Comparison of ENCODE assay signal across 1 cellular context in the genomic region with DNA sequence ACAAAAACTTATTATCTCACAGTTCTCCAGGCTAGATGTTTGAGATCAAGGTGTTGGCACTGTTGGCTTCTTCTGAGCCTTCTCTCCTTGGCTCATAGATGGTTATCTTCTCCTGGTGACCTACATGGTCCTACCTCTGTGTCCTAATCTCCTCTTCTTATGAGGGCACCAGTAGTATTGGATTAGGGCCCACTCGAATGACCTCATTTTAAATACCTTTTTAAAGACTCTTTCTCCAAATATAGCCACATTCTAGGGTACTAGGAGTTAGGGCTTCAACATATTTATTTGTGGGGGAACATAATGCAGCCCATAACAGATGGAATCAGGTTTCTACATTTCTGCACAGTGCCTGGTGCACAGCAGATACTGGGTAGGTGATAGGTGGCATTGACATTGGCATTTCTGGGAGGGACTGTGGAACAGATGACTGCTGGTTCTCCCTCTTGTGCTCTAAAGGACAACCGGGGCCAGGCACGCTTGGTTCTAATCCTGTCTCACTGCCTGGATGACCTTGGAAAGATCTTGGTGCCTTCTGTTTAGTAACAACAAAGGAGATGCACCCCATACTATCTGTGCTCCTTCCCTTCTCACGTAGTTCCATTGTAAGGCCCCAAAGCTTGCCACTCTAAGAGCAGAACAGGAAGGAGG.
TF ChIP-seq lines count a peak whose summit lies in the region.

No MANE protein-coding gene starts in this region.

TF ChIP-seq in HepG2, 621 proteins besides CTCF, POLR2A, EP300 and RAD21 (continued from another document):
- TF ChIP-seq, protein P1, sequence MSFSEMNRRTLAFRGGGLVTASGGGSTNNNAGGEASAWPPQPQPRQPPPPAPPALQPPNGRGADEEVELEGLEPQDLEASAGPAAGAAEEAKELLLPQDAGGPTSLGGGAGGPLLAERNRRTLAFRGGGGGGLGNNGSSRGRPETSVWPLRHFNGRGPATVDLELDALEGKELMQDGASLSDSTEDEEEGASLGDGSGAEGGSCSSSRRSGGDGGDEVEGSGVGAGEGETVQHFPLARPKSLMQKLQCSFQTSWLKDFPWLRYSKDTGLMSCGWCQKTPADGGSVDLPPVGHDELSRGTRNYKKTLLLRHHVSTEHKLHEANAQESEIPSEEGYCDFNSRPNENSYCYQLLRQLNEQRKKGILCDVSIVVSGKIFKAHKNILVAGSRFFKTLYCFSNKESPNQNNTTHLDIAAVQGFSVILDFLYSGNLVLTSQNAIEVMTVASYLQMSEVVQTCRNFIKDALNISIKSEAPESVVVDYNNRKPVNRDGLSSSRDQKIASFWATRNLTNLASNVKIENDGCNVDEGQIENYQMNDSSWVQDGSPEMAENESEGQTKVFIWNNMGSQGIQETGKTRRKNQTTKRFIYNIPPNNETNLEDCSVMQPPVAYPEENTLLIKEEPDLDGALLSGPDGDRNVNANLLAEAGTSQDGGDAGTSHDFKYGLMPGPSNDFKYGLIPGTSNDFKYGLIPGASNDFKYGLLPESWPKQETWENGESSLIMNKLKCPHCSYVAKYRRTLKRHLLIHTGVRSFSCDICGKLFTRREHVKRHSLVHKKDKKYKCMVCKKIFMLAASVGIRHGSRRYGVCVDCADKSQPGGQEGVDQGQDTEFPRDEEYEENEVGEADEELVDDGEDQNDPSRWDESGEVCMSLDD (CRISPR knock-in tag; IDR thresholded peaks at IDR 0.05; ENCODE audit: borderline replicate concordance) = no peak
- TF ChIP-seq, protein P2, sequence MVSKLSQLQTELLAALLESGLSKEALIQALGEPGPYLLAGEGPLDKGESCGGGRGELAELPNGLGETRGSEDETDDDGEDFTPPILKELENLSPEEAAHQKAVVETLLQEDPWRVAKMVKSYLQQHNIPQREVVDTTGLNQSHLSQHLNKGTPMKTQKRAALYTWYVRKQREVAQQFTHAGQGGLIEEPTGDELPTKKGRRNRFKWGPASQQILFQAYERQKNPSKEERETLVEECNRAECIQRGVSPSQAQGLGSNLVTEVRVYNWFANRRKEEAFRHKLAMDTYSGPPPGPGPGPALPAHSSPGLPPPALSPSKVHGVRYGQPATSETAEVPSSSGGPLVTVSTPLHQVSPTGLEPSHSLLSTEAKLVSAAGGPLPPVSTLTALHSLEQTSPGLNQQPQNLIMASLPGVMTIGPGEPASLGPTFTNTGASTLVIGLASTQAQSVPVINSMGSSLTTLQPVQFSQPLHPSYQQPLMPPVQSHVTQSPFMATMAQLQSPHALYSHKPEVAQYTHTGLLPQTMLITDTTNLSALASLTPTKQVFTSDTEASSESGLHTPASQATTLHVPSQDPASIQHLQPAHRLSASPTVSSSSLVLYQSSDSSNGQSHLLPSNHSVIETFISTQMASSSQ (IDR thresholded peaks at IDR 0.05; ENCODE audit: low read depth) = no peak
- TF ChIP-seq, protein P2 (CRISPR knock-in tag; IDR thresholded peaks at IDR 0.05; ENCODE audit: borderline replicate concordance) = no peak
- TF ChIP-seq ZNF562 (CRISPR knock-in tag; IDR thresholded peaks at IDR 0.05; ENCODE audit: borderline replicate concordance) (no peak), KDM2A (CRISPR knock-in tag; IDR thresholded peaks at IDR 0.05; ENCODE audit: borderline replicate concordance, low read depth) (no peak), ZNF12 (CRISPR knock-in tag; IDR thresholded peaks at IDR 0.05) (no peak), KDM6A (CRISPR knock-in tag; IDR thresholded peaks at IDR 0.05; ENCODE audit: low read depth) (no peak)
- TF ChIP-seq, protein P3, sequence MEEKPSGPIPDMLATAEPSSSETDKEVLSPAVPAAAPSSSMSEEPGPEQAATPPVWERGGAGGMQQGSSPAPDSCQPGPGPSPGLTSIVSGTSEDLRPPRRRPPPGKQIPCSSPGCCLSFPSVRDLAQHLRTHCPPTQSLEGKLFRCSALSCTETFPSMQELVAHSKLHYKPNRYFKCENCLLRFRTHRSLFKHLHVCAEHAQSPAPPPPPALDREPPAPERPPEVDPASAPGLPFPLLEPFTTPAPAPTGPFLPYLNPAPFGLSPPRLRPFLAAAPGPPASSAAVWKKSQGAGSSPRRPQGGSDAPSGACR (CRISPR knock-in tag; IDR thresholded peaks at IDR 0.05) = no peak
- TF ChIP-seq, protein P4, sequence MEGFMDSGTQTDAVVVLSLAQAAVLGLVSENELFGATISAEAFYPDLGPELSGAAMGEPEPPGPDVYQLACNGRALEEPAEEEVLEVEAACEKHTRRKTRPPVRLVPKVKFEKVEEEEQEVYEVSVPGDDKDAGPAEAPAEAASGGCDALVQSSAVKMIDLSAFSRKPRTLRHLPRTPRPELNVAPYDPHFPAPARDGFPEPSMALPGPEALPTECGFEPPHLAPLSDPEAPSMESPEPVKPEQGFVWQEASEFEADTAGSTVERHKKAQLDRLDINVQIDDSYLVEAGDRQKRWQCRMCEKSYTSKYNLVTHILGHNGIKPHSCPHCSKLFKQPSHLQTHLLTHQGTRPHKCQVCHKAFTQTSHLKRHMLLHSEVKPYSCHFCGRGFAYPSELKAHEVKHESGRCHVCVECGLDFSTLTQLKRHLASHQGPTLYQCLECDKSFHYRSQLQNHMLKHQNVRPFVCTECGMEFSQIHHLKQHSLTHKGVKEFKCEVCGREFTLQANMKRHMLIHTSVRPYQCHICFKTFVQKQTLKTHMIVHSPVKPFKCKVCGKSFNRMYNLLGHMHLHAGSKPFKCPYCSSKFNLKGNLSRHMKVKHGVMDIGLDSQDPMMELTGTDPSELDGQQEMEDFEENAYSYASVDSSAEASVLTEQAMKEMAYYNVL (CRISPR knock-in tag; IDR thresholded peaks at IDR 0.05; ENCODE audit: borderline replicate concordance) = no peak
- TF ChIP-seq, protein P5, sequence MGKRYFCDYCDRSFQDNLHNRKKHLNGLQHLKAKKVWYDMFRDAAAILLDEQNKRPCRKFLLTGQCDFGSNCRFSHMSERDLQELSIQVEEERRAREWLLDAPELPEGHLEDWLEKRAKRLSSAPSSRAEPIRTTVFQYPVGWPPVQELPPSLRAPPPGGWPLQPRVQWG (CRISPR knock-in tag; IDR thresholded peaks at IDR 0.05; ENCODE audit: borderline replicate concordance, low read depth) = no peak
